Comparison of ENCODE assay signal across 8 cellular contexts in genomic region chr7:106178593-106179134, GRCh38.
DNase-seq lines count a peak whose midpoint lies in the region; ATAC-seq, FAIRE-seq and TF ChIP-seq lines count a peak whose summit lies in the region.

No MANE protein-coding gene starts in this region.

- H3K4me3 ChIP-seq in K562 (no peak overlapping the region), HepG2 (replicated peaks in 1 of 3; ENCODE audit: insufficient read depth in 1 of 3, low read depth in 2 of 3, low read length in 3 of 3) (no peak overlapping the region)

- H3K79me2 ChIP-seq in K562 (ENCODE audit: control insufficient read depth, insufficient read depth, low read length) = no peaks in the 10 kb centered on the region
- no peaks in the 10 kb centered on the region for H3K79me2 ChIP-seq in HepG2 (ENCODE audit: insufficient read depth, low read length)

- H3K9me3 ChIP-seq in K562 (replicated peaks; ENCODE audit: control insufficient read depth, insufficient read depth, low read depth, low read length) = no peaks in the 10 kb centered on the region
- no peaks in the 10 kb centered on the region for H3K9me3 ChIP-seq in HepG2 (ENCODE audit: low read length)

- peaks cover 0 to 1% (median 0%) of the 10 kb centered on the region in 7 donors for H3K9me3 Mint-ChIP-seq in CD14-positive monocyte

- H3K36me3 Mint-ChIP-seq in CD14-positive monocyte = no peaks in the 10 kb centered on the region

- H3K27ac ChIP-seq in K562 (ENCODE audit: extremely low read depth, low read depth, low read length) (no peak overlapping the region), HepG2 (ENCODE audit: extremely low read length, insufficient read depth, low read length) (no peak overlapping the region)

- H3K4me1 Mint-ChIP-seq in CD14-positive monocyte = peaks cover 4% of the 10 kb centered on the region

- peak; percentile 34 for DNase-seq in DMS53 treated with DMSO at 0.1 percent for 48 hours (lab: John Stamatoyannopoulos, UW; ENCODE audit: unreplicated experiment)
- DNase-seq in M059J (ENCODE audit: low read depth) = peak; percentile 82
- peak in 1 of 4 experiments; percentile 33 for DNase-seq in K562 (ENCODE audit: extremely low read depth in 1 of 4, low spot score in 3 of 4)
- DNase-seq in HepG2 (ENCODE audit: low spot score) = peak; percentile 5
- no peak for DNase-seq in globus pallidus (ENCODE audit: low spot score)
- no peak for DNase-seq in CD14-positive monocyte (ENCODE audit: low spot score)
- DNase-seq in hypothalamus (lab: John Stamatoyannopoulos, UW) = no peak

- H3K27me3 Mint-ChIP-seq in CD14-positive monocyte (ENCODE audit: low read depth in 3 of 3) = peaks cover 9 to 23% (median 12%) of the 10 kb centered on the region in 3 donors

- TF ChIP-seq EP300 in K562 (IDR thresholded peaks at IDR 0.05; ENCODE audit: low read length) = no peak
- TF ChIP-seq EP300 in HepG2 (IDR thresholded peaks at IDR 0.05; ENCODE audit: low read depth in 2 of 2, low read length in 2 of 2) = no peak
- TF ChIP-seq EP300 in HepG2 (CRISPR knock-in tag; IDR thresholded peaks at IDR 0.05; ENCODE audit: borderline replicate concordance) = no peak

- H3K9me1 ChIP-seq in K562 (ENCODE audit: control insufficient read depth, insufficient read depth, low read length) = no peaks in the 10 kb centered on the region

- H3K4me2 ChIP-seq in K562 (ENCODE audit: insufficient read depth, low read length) (no peak overlapping the region), HepG2 (ENCODE audit: low read depth, low read length) (no peak overlapping the region)

- in situ Hi-C loops in K562 (cut with MboI) = loop anchor here (5.0 to 10.0 kb wide), 5 partner anchors 194 to 569 kb away; no protein-coding TSS in a partner anchor
- in situ Hi-C loops in HepG2 (cut with HindIII; ENCODE audit: extremely low pct_ligation_motif_present, low pct_unique_long_range_greater_than_20kb) = loop anchor here (5.0 kb wide), 3 partner anchors 189 to 554 kb away; no protein-coding TSS in a partner anchor

- H3K4me1 ChIP-seq in K562 (replicated peaks in 1 of 2; ENCODE audit: control insufficient read depth in 2 of 2, insufficient read depth in 2 of 2, low read length in 2 of 2) = peaks cover 0 to 5% of the 10 kb centered on the region in 2 experiments; a peak in 3 of 5 replicates
- no peaks in the 10 kb centered on the region for H3K4me1 ChIP-seq in HepG2 (ENCODE audit: insufficient read depth, low read length)

- H2AFZ ChIP-seq in K562 (ENCODE audit: low read depth, low read length) = no peak overlapping the region
- no peak overlapping the region for H2AFZ ChIP-seq in HepG2 (ENCODE audit: low read length)

- TF ChIP-seq CTCF in K562 (IDR thresholded peaks at IDR 0.05 in 2 of 3, conservative IDR thresholded peaks at IDR 0.05 in 1 of 3; ENCODE audit: insufficient read depth in 2 of 3, low read depth in 1 of 3, low read length in 3 of 3) (peak; percentile 35 to 61 (median 41); a peak in 4 of 6 replicates), HepG2 (CRISPR knock-in tag; IDR thresholded peaks at IDR 0.05) (peak; percentile 47), CD14-positive monocyte (IDR thresholded peaks at IDR 0.05) (no peak)

- no peak overlapping the region for H3K27ac Mint-ChIP-seq in CD14-positive monocyte

- FAIRE-seq in K562 (lab: Jason Lieb, UNC) (no peak), HepG2 (lab: Jason Lieb, UNC) (no peak)

- H3K27me3 ChIP-seq in K562 (ENCODE audit: control insufficient read depth in 2 of 2, insufficient read depth in 2 of 2, low read length in 2 of 2) (no peaks in the 10 kb centered on the region), HepG2 (ENCODE audit: control insufficient read depth in 1 of 2, insufficient read depth in 2 of 2, low read length in 2 of 2) (peaks cover 0 to 21% of the 10 kb centered on the region in 2 experiments; a peak in 4 of 5 replicates)

- BruUV-seq in K562 (replicated peaks; lab: Mats Ljungman, UMichigan) (no TSS peak), HepG2 (replicated peaks; lab: Mats Ljungman, UMichigan) (no TSS peak)

- POLR2A ChIA-PET in K562 (lab: Yijun Ruan, JAX) (interaction anchor here (0.5 to 1.8 kb wide), 4 partner anchors 96 to 597 kb away, joined by 3 to 4 read pairs (median 3); no protein-coding TSS in a partner anchor), HepG2 (lab: Yijun Ruan, JAX) (no interaction called here)

- CTCF ChIA-PET in K562 (lab: Yijun Ruan, JAX; ENCODE audit: low intra/inter-chr PET ratio) = interaction anchor here (1.0 to 3.3 kb wide), 2 partner anchors 284 to 558 kb away, joined by 4 to 26 read pairs; no protein-coding TSS in a partner anchor
- CTCF ChIA-PET in HepG2 (lab: Yijun Ruan, JAX; ENCODE audit: low intra/inter-chr PET ratio, low total read pairs) = interaction anchor here (4.7 kb wide), 1 partner anchor 284 kb away, joined by 65 read pairs; no protein-coding TSS in a partner anchor

- TF ChIP-seq POLR2A in K562 (conservative IDR thresholded peaks at IDR 0.05) = no peak
- TF ChIP-seq POLR2A in HepG2 (IDR thresholded peaks at IDR 0.05; ENCODE audit: insufficient read depth in 1 of 2, low read depth in 2 of 2, low read length in 2 of 2) = no peak

- no peak overlapping the region for H3K4me3 Mint-ChIP-seq in CD14-positive monocyte

- ATAC-seq in K562 (peak; percentile 49), HepG2 (peak; percentile 47), HG02885 (IDR thresholded peaks at IDR 0.05; ENCODE audit: poor library complexity, unreplicated experiment) (no peak)

- no peak overlapping the region for H3K9ac ChIP-seq in K562 (ENCODE audit: insufficient read depth in 1 of 2, low read depth in 2 of 2, low read length in 2 of 2)
- no peak overlapping the region for H3K9ac ChIP-seq in HepG2 (ENCODE audit: insufficient read depth, low read depth, low read length)

- H4K20me1 ChIP-seq in K562 (replicated peaks; ENCODE audit: control insufficient read depth, insufficient read depth, low read length) (no peaks in the 10 kb centered on the region), HepG2 (ENCODE audit: insufficient read depth, low read length) (no peaks in the 10 kb centered on the region)

- intact Hi-C loops in K562 (cut with micrococcal nuclease) = loop anchor here (2.0 kb wide), 1 partner anchor 106 kb away; the partner anchor contains the start of gene NAMPT
- intact Hi-C loops in HepG2 (cut with micrococcal nuclease; ENCODE audit: unreplicated experiment) = no loop called here
- intact Hi-C loops in CD14-positive monocyte (cut with micrococcal nuclease) = loop anchor here (5.0 kb wide), 3 partner anchors 284 to 559 kb away; no protein-coding TSS in a partner anchor

- H3K36me3 ChIP-seq in K562 (ENCODE audit: control insufficient read depth, insufficient read depth, low read length) (no peaks in the 10 kb centered on the region), HepG2 (replicated peaks in 1 of 2; ENCODE audit: control insufficient read depth in 1 of 2, insufficient read depth in 2 of 2, low read length in 2 of 2) (no peaks in the 10 kb centered on the region)

- peak; percentile 68 to 81 for TF ChIP-seq RAD21 in K562 (CRISPR knock-in tag; conservative IDR thresholded peaks at IDR 0.05 in 1 of 2, IDR thresholded peaks at IDR 0.05 in 1 of 2)
- no peak for TF ChIP-seq RAD21 in HepG2 (CRISPR knock-in tag; IDR thresholded peaks at IDR 0.05)

- 57% methylated on average over 3 of the region's 3 CpGs for WGBS in K562 (ENCODE audit: insufficient coverage, low coverage, missing lambda C conversion rate)
- WGBS in HepG2 (ENCODE audit: low lambda C conversion rate) = 0% methylated on average over 1 of the region's 3 CpGs

TF ChIP-seq in K562, 482 proteins besides CTCF, POLR2A, EP300 and RAD21:
- no peak for TF ChIP-seq HDGF (IDR thresholded peaks at IDR 0.05)
- TF ChIP-seq, protein P1, sequence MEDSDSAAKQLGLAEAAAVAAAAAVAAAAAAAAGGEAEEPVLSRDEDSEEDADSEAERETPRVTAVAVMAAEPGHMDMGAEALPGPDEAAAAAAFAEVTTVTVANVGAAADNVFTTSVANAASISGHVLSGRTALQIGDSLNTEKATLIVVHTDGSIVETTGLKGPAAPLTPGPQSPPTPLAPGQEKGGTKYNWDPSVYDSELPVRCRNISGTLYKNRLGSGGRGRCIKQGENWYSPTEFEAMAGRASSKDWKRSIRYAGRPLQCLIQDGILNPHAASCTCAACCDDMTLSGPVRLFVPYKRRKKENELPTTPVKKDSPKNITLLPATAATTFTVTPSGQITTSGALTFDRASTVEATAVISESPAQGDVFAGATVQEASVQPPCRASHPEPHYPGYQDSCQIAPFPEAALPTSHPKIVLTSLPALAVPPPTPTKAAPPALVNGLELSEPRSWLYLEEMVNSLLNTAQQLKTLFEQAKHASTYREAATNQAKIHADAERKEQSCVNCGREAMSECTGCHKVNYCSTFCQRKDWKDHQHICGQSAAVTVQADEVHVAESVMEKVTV (CRISPR knock-in tag; IDR thresholded peaks at IDR 0.05) = peak; percentile 66
- no peak for TF ChIP-seq ZZZ3 (IDR thresholded peaks at IDR 0.05)

TF ChIP-seq in HepG2, 621 proteins besides CTCF, POLR2A, EP300 and RAD21:
- TF ChIP-seq ZNF251 (CRISPR knock-in tag; IDR thresholded peaks at IDR 0.05) = no peak
- peak; percentile 58 for TF ChIP-seq STAG1 (CRISPR knock-in tag; IDR thresholded peaks at IDR 0.05)

Comparison
In these comparisons a context has a peak if more than half of its experiments do, and no peak if none do; other contexts are left out.
1. DNase-seq: peak in DMS53 treated with DMSO at 0.1 percent for 48 hours (single experiment), M059J (single experiment) and HepG2 (single experiment); none in globus pallidus (single experiment), CD14-positive monocyte (single experiment) and hypothalamus (0 of 51).